9 cellular contexts compared by ENCODE assay signal in the genomic region with DNA sequence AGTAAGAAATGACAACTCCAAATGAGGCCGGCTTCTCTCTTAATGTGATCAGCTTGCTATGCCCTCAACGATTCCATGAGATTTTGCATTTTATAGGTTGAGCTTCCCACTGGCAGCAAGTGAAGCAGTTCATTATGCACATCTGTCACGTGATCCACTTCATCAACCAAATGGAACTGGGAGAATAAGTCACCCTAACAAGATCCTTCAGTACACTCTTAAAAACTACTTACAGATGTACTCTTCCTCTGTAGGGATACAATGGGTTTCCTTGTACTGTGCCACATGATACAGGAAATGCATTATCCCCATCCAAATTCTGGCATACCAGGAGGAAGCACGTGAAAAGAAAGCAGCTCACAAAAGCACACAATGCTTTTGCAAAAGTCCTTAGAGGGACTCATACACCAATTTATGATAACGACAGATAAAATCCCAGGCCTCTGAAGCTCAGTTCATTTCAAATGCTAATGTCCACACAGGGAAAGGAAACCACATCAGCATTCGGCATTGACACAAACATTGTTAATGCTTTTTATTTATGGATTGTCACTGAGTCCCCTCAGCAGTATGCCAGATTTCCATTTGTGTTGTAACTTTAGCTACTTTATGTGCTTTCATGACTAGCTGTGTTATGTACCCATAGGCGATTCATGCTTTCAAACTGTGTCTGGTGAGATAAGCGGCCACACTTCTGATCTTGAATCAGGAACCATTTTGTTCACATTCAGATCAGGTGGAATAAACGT. TPM values are rescaled to one million over a fixed set of nuclear protein-coding genes. Genes with fewer than 3 reads are reported as not detected.
A peak's percentile ranks its signal among the peaks of the same experiment; 100 is the strongest.
DNase-seq lines count a peak whose midpoint lies in the region; ATAC-seq, FAIRE-seq and TF ChIP-seq lines count a peak whose summit lies in the region.
"Had no signal": no experiment of that assay in that cellular context is flagged by ENCODE, and none has a peak within 500 bp of the region (broad histone marks: within the 10 kb centered on the region; RNA-seq: fewer than 3 reads in every experiment).

No MANE protein-coding gene starts in this region.

- no peak overlapping the region for H3K14ac ChIP-seq in IMR-90 (replicated peaks; ENCODE audit: low read depth, low read length)

- no peak overlapping the region for H3K56ac ChIP-seq in IMR-90 (ENCODE audit: extremely low read depth, insufficient read depth, low read length)

- H4K20me1 ChIP-seq in IMR-90 (ENCODE audit: insufficient read depth, low read length): no peaks in the 10 kb centered on the region

- TF ChIP-seq CTCF in IMR-90 (conservative IDR thresholded peaks at IDR 0.05; ENCODE audit: low read depth, low read length) (no peak), progenitor cell of endocrine pancreas (IDR thresholded peaks at IDR 0.05; ENCODE audit: unreplicated experiment) (no peak), tibial artery (IDR thresholded peaks at IDR 0.05) (no peak), WERI-Rb-1 (IDR thresholded peaks at IDR 0.05; ENCODE audit: low read depth, low read length) (no peak)

- H3K9me3 Mint-ChIP-seq in progenitor cell of endocrine pancreas (ENCODE audit: low read depth): no peaks in the 10 kb centered on the region

- H3K36me3 ChIP-seq in IMR-90 (ENCODE audit: control insufficient read depth, insufficient read depth, low read length): no peaks in the 10 kb centered on the region
- no peaks in the 10 kb centered on the region for H3K36me3 ChIP-seq in tibial artery
- no peaks in the 10 kb centered on the region for H3K36me3 ChIP-seq in WERI-Rb-1

- H4K8ac ChIP-seq in IMR-90 (ENCODE audit: low read depth in 2 of 2, low read length in 2 of 2): no peak overlapping the region

- no peak overlapping the region for H3K4me3 Mint-ChIP-seq in progenitor cell of endocrine pancreas (ENCODE audit: low read depth)

- no peak for TF ChIP-seq RAD21 in IMR-90 (IDR thresholded peaks at IDR 0.05; ENCODE audit: low read length)

- 0 out of 2 replicates have a peak overlapping the region, but pooled peaks have one; percentile 8 for H2AK5ac ChIP-seq in IMR-90 (ENCODE audit: low read depth, low read length)

- H3K4me1 Mint-ChIP-seq in progenitor cell of endocrine pancreas (ENCODE audit: low read depth): peaks cover 19% of the 10 kb centered on the region

- H3K9ac ChIP-seq in IMR-90 (ENCODE audit: low read depth, low read length): no peak overlapping the region

- no peak overlapping the region for H4K5ac ChIP-seq in IMR-90 (ENCODE audit: low read depth, low read length)

- peaks cover 2% of the 10 kb centered on the region for H3K36me3 Mint-ChIP-seq in progenitor cell of endocrine pancreas (ENCODE audit: insufficient read depth)

- 0 out of 2 replicates have a peak, but pooled peaks cover 3% of the 10 kb centered on the region for H3K9me1 ChIP-seq in IMR-90 (ENCODE audit: insufficient read depth, low read length)

- H2AK9ac ChIP-seq in IMR-90 (replicated peaks; ENCODE audit: low read depth, low read length, poor library complexity): no peak overlapping the region

- H3K4me2 ChIP-seq in IMR-90 (ENCODE audit: low read depth, low read length): no peak overlapping the region

- H3K27ac Mint-ChIP-seq in progenitor cell of endocrine pancreas: peak overlapping the region; percentile 26

- H2BK20ac ChIP-seq in IMR-90 (ENCODE audit: low read depth, low read length): no peak overlapping the region

- no peak for TF ChIP-seq POLR2A in IMR-90 (IDR thresholded peaks at IDR 0.05; ENCODE audit: low read depth, low read length)

- no peak; the same call in 1 of the 2 replicates for ATAC-seq in IMR-90 (ENCODE audit: low read depth)

- no peak overlapping the region for H2BK120ac ChIP-seq in IMR-90 (ENCODE audit: low read depth, low read length)

- H3K4me3 ChIP-seq in IMR-90 (ENCODE audit: insufficient read depth, low read depth, low read length) (no peak overlapping the region), tibial artery (no peak overlapping the region), WERI-Rb-1 (ENCODE audit: low read depth, low read length) (no peak overlapping the region)

- POLR2A ChIA-PET in IMR-90 (lab: Charles Lee; ENCODE audit: unreplicated experiment): no interaction called here

- dilution Hi-C loops in IMR-90 (cut with HindIII; ENCODE audit: low sequenced_read_pairs, unreplicated experiment): no loop called here

- H3K27me3 ChIP-seq in IMR-90 (ENCODE audit: control insufficient read depth, insufficient read depth, low read length) (no peaks in the 10 kb centered on the region), tibial artery (no peaks in the 10 kb centered on the region), WERI-Rb-1 (ENCODE audit: insufficient read depth, low read depth, severe bottlenecking) (no peaks in the 10 kb centered on the region)

- in situ Hi-C loops in IMR-90 (cut with MboI; ENCODE audit: low sequenced_read_pairs): no loop called here

- DNase-seq in IMR-90 (no peak), NCI-H345 (lab: John Stamatoyannopoulos, UW) (peak; percentile 72), fibroblast of gingiva (ENCODE audit: low read depth) (peak; percentile 15), progenitor cell of endocrine pancreas (ENCODE audit: low spot score, unreplicated experiment) (no peak), tibial artery (no peak), WERI-Rb-1 (no peak), frontal cortex (ENCODE audit: low spot score in 2 of 2) (no peak)
- DNase-seq: activated effector memory CD4-positive, alpha-beta T cell treated with anti-CD3 and anti-CD28 coated beads, Interleukin-2, amount 50 U/mL, for 16 hours; stimulated activated CD4-positive, alpha-beta T cell treated with anti-CD3 and anti-CD28 coated beads, Interleukin-12 subunit alpha, Interleukin-12 subunit beta, amount 100 ng/mL, for 4 hours had no signal

- CTCF ChIA-PET in IMR-90 (lab: Yijun Ruan, JAX): no interaction called here

- no peak overlapping the region for H2BK5ac ChIP-seq in IMR-90 (ENCODE audit: low read depth, low read length, poor library complexity, severe bottlenecking)

- H3K27ac ChIP-seq in IMR-90 (ENCODE audit: insufficient read depth, low read length) (no peak overlapping the region), tibial artery (no peak overlapping the region), WERI-Rb-1 (no peak overlapping the region)

- no peak overlapping the region for H3K4ac ChIP-seq in IMR-90 (ENCODE audit: low read depth, low read length)

- H2BK15ac ChIP-seq in IMR-90 (ENCODE audit: low read depth, low read length): no peak overlapping the region

- no peaks in the 10 kb centered on the region for H3K27me3 Mint-ChIP-seq in progenitor cell of endocrine pancreas

- 78% methylated on average over 3 of the region's 9 CpGs; no CpG with 5 or more reads in 1 of the 2 experiments for WGBS in IMR-90 (ENCODE audit: extremely low coverage in 2 of 2, insufficient read length in 1 of 2), 2 experiments

- no peak overlapping the region for H2AFZ ChIP-seq in IMR-90 (replicated peaks; ENCODE audit: low read length, poor library complexity)

- intact Hi-C loops in IMR-90 (cut with micrococcal nuclease): no loop called here
- intact Hi-C loops in tibial artery (cut with DNase I; ENCODE audit: low total_unique reads): no loop called here

- FAIRE-seq in frontal cortex (lab: Jason Lieb, UNC): no peak

- H3K9me3 ChIP-seq in IMR-90 (ENCODE audit: control insufficient read depth, insufficient read depth, low read length): no peaks in the 10 kb centered on the region
- no peaks in the 10 kb centered on the region for H3K9me3 ChIP-seq in tibial artery
- no peaks in the 10 kb centered on the region for H3K9me3 ChIP-seq in WERI-Rb-1 (ENCODE audit: severe bottlenecking)

- peaks cover 3 to 9% of the 10 kb centered on the region in 2 experiments; a peak in 3 of 4 replicates for H3K79me1 ChIP-seq in IMR-90 (ENCODE audit: low read depth in 1 of 2, low read length in 2 of 2)

- H3K18ac ChIP-seq in IMR-90 (ENCODE audit: low read depth, low read length): no peak overlapping the region

- no peak overlapping the region for H4K91ac ChIP-seq in IMR-90 (ENCODE audit: insufficient read depth, low read depth, low read length)

- no peak overlapping the region for H3K23ac ChIP-seq in IMR-90 (ENCODE audit: low read depth, low read length)

- no TSS peak for BruUV-seq in IMR-90 (replicated peaks; lab: Mats Ljungman, UMichigan)

- H3K4me1 ChIP-seq in IMR-90 (ENCODE audit: control insufficient read depth, insufficient read depth, low read length) (peaks cover 2% of the 10 kb centered on the region; the same call in 1 of the 2 replicates), tibial artery (peaks cover 0 to 39% (median 12%) of the 10 kb centered on the region in 4 donors)

TF ChIP-seq in IMR-90, 13 proteins besides CTCF, POLR2A, EP300 and RAD21 (continues in another document):
- no peak for TF ChIP-seq SMC3 (IDR thresholded peaks at IDR 0.05; ENCODE audit: low read depth, low read length)
- TF ChIP-seq, protein P1, sequence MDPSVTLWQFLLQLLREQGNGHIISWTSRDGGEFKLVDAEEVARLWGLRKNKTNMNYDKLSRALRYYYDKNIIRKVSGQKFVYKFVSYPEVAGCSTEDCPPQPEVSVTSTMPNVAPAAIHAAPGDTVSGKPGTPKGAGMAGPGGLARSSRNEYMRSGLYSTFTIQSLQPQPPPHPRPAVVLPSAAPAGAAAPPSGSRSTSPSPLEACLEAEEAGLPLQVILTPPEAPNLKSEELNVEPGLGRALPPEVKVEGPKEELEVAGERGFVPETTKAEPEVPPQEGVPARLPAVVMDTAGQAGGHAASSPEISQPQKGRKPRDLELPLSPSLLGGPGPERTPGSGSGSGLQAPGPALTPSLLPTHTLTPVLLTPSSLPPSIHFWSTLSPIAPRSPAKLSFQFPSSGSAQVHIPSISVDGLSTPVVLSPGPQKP (IDR thresholded peaks at IDR 0.05; ENCODE audit: borderline replicate concordance, low read depth, low read length): no peak
- no peak for TF ChIP-seq RCOR1 (IDR thresholded peaks at IDR 0.05; ENCODE audit: insufficient replicate concordance, low read length)
- TF ChIP-seq MAFK (IDR thresholded peaks at IDR 0.05; ENCODE audit: low read depth, low read length): no peak
- no peak for TF ChIP-seq MAZ (IDR thresholded peaks at IDR 0.05; ENCODE audit: borderline replicate concordance, low read depth, low read length)
- TF ChIP-seq CEBPB (IDR thresholded peaks at IDR 0.05; ENCODE audit: low read depth, low read length): no peak
- TF ChIP-seq MXI1 (IDR thresholded peaks at IDR 0.05; ENCODE audit: borderline replicate concordance, low read depth, low read length): no peak
- TF ChIP-seq, protein P2, sequence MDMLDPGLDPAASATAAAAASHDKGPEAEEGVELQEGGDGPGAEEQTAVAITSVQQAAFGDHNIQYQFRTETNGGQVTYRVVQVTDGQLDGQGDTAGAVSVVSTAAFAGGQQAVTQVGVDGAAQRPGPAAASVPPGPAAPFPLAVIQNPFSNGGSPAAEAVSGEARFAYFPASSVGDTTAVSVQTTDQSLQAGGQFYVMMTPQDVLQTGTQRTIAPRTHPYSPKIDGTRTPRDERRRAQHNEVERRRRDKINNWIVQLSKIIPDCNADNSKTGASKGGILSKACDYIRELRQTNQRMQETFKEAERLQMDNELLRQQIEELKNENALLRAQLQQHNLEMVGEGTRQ (IDR thresholded peaks at IDR 0.05; ENCODE audit: low read depth, low read length): no peak

RNA-seq across cellular contexts. Expression of a gene that starts 58.1 kb away (rescaled TPM):
- total RNA-seq in IMR-90 (2012; rRNA removed): 15.4 and 24.4 TPM in 2 replicates
- polyA plus RNA-seq in IMR-90 (2012; rRNA removed): 6.0 and 7.4 TPM in 2 replicates
- polyA plus RNA-seq in IMR-90 (2012; cell fraction: cytosol; rRNA removed): 1.4 and 3.2 TPM in 2 replicates
- polyA plus RNA-seq in IMR-90 (2012; cell fraction: nucleus; rRNA removed; ENCODE audit: low replicate concordance): 2.2 and 19.3 TPM in 2 replicates
- 40.0 and 40.5 TPM in 2 replicates for total RNA-seq in progenitor cell of endocrine pancreas
- total RNA-seq in frontal cortex: 95.0 TPM

Comparison
In these comparisons a context has a peak if more than half of its experiments do, and no peak if none do; other contexts are left out.
1. DNase-seq: peak in NCI-H345 (single experiment) and fibroblast of gingiva (single experiment); none in IMR-90 (single experiment), progenitor cell of endocrine pancreas (single experiment), tibial artery (0 of 2), WERI-Rb-1 (single experiment) and frontal cortex (0 of 2).